Comparison of ENCODE assay signal across 8 cellular contexts in genomic region chr14:63543826-63544320, GRCh38.
A peak's percentile ranks its signal among the peaks of the same experiment; 100 is the strongest.
DNase-seq lines count a peak whose midpoint lies in the region; ATAC-seq and TF ChIP-seq lines count a peak whose summit lies in the region.

No MANE protein-coding gene starts in this region.

- peak overlapping the region; percentile 93 for H3K27ac Mint-ChIP-seq in T-helper 2 cell treated with Interferon-gamma antibody and Interleukin-4, amounts not matched to agents 5 μg/mL and 100 μg/mL, for 36 hours

- peaks cover 18% of the 10 kb centered on the region for H3K36me3 Mint-ChIP-seq in T-helper 2 cell treated with Interferon-gamma antibody and Interleukin-4, amounts not matched to agents 5 μg/mL and 100 μg/mL, for 36 hours (ENCODE audit: low read depth)

- no peaks in the 10 kb centered on the region for H3K9me3 Mint-ChIP-seq in T-helper 2 cell treated with Interferon-gamma antibody and Interleukin-4, amounts not matched to agents 5 μg/mL and 100 μg/mL, for 36 hours

- ATAC-seq in HG02938 (IDR thresholded peaks at IDR 0.05; ENCODE audit: unreplicated experiment), result peak; percentile 22
- ATAC-seq in HG03442 (IDR thresholded peaks at IDR 0.05; ENCODE audit: unreplicated experiment), result no peak

- DNase-seq in NCI-H1694 (lab: John Stamatoyannopoulos, UW) (peak; percentile 36), NCI-H1694 treated with DMSO at 0.1 percent for 48 hours (lab: John Stamatoyannopoulos, UW) (no peak), foreskin fibroblast (peak in 1 of 2 donors; percentile 18), retinal pigment epithelial cell (ENCODE audit: low read depth) (no peak), hippocampal formation (lab: John Stamatoyannopoulos, UW) (no peak)
- no peak for DNase-seq in T-helper 2 cell treated with Interferon-gamma antibody and Interleukin-4, amounts not matched to agents 5 μg/mL and 100 μg/mL, for 36 hours (ENCODE audit: low spot score)

- no peaks in the 10 kb centered on the region for H3K27me3 Mint-ChIP-seq in T-helper 2 cell treated with Interferon-gamma antibody and Interleukin-4, amounts not matched to agents 5 μg/mL and 100 μg/mL, for 36 hours (ENCODE audit: low read depth)

- no peak for TF ChIP-seq CTCF in foreskin fibroblast (IDR thresholded peaks at IDR 0.05; ENCODE audit: low read depth, low read length)
- no peak for TF ChIP-seq CTCF in retinal pigment epithelial cell (conservative IDR thresholded peaks at IDR 0.05; ENCODE audit: low read depth, low read length)

- peaks cover 24% of the 10 kb centered on the region for H3K4me1 Mint-ChIP-seq in T-helper 2 cell treated with Interferon-gamma antibody and Interleukin-4, amounts not matched to agents 5 μg/mL and 100 μg/mL, for 36 hours (ENCODE audit: low read depth)

- H3K4me3 ChIP-seq in foreskin fibroblast (ENCODE audit: low read depth in 1 of 2, low read length in 2 of 2), result peak overlapping the region; percentile 96 to 98
- peak overlapping the region; percentile 94 for H3K4me3 ChIP-seq in retinal pigment epithelial cell (ENCODE audit: low read length)

- peak overlapping the region; percentile 98 for H3K4me3 Mint-ChIP-seq in T-helper 2 cell treated with Interferon-gamma antibody and Interleukin-4, amounts not matched to agents 5 μg/mL and 100 μg/mL, for 36 hours
